19 cellular contexts compared by ENCODE assay signal in genomic region chr4:3724319-3725231, GRCh38. TPM values are rescaled to one million over a fixed set of nuclear protein-coding genes. Genes with fewer than 3 reads are reported as not detected.
A peak's percentile ranks its signal among the peaks of the same experiment; 100 is the strongest.
DNase-seq lines count a peak whose midpoint lies in the region; ATAC-seq and TF ChIP-seq lines count a peak whose summit lies in the region.
"Had no signal": no experiment of that assay in that cellular context is flagged by ENCODE, and none has a peak within 500 bp of the region (broad histone marks: within the 10 kb centered on the region; RNA-seq: fewer than 3 reads in every experiment).

No MANE protein-coding gene starts in this region.

- no peak overlapping the region for H3K4me2 ChIP-seq in mammary epithelial cell (ENCODE audit: insufficient read depth, low read depth, low read length)
- peak overlapping the region; percentile 54 for H3K4me2 ChIP-seq in neuronal stem cell (ENCODE audit: insufficient read depth, low read length, poor library complexity, severe bottlenecking)

- CTCF ChIA-PET in mammary epithelial cell (lab: Charles Lee; ENCODE audit: low non-redundant PET), result no interaction called here

- no peak overlapping the region for H3K9ac ChIP-seq in HUES48 (ENCODE audit: low read depth, low read length)
- H3K9ac ChIP-seq in mammary epithelial cell (ENCODE audit: insufficient read depth, low read length), result no peak overlapping the region
- peak overlapping the region; percentile 27 for H3K9ac ChIP-seq in neuronal stem cell (ENCODE audit: low read depth, low read length, poor library complexity)

- dilution Hi-C loops in mammary epithelial cell (cut with HindIII; ENCODE audit: low sequenced_read_pairs), result no loop called here

- no peak overlapping the region for H4K91ac ChIP-seq in neuronal stem cell (ENCODE audit: low read depth, low read length, poor library complexity)

- no peaks in the 10 kb centered on the region for H3K9me3 ChIP-seq in HUES48 (ENCODE audit: control insufficient read depth, insufficient read depth, low read length)
- peaks cover 10% of the 10 kb centered on the region for H3K9me3 ChIP-seq in mammary epithelial cell (replicated peaks; ENCODE audit: insufficient read depth, low read length)
- H3K9me3 ChIP-seq in neuronal stem cell (replicated peaks in 1 of 2; ENCODE audit: control insufficient read depth in 2 of 2, insufficient read depth in 1 of 2, low read depth in 1 of 2, low read length in 2 of 2), result peaks cover 0 to 3% of the 10 kb centered on the region in 2 donors
- no peaks in the 10 kb centered on the region for H3K9me3 ChIP-seq in transverse colon

- no peaks in the 10 kb centered on the region for H3K79me2 ChIP-seq in mammary epithelial cell (ENCODE audit: insufficient read depth, low read length)

- no peak for ATAC-seq in GM21526 (IDR thresholded peaks at IDR 0.05; ENCODE audit: low FRiP score, unreplicated experiment)
- ATAC-seq: activated naive CD4-positive, alpha-beta T cell treated with anti-CD3 and anti-CD28 coated beads, Interleukin-2, amount 50 U/mL, for 72 hours; sciatic nerve had no signal

- H3K36me3 ChIP-seq in HUES48 (ENCODE audit: control insufficient read depth, insufficient read depth, low read length) (no peaks in the 10 kb centered on the region), mammary epithelial cell (ENCODE audit: insufficient read depth, low read length) (no peaks in the 10 kb centered on the region), neuronal stem cell (replicated peaks in 1 of 2; ENCODE audit: control insufficient read depth in 2 of 2, insufficient read depth in 2 of 2, low read length in 2 of 2) (no peaks in the 10 kb centered on the region), transverse colon (no peaks in the 10 kb centered on the region)
- H3K36me3 ChIP-seq: esophagus muscularis mucosa had no signal

- H3K4me1 ChIP-seq in HUES48 (ENCODE audit: control insufficient read depth, insufficient read depth, low read length) (peaks cover 25% of the 10 kb centered on the region; the same call in 1 of the 2 replicates), mammary epithelial cell (ENCODE audit: insufficient read depth, low read length) (no peaks in the 10 kb centered on the region), neuronal stem cell (ENCODE audit: control insufficient read depth in 2 of 2, insufficient read depth in 1 of 2, low read depth in 1 of 2, low read length in 2 of 2) (peaks cover 0 to 35% of the 10 kb centered on the region in 2 donors), transverse colon (no peaks in the 10 kb centered on the region)
- H3K4me1 ChIP-seq: esophagus muscularis mucosa had no signal

- H2AFZ ChIP-seq in mammary epithelial cell (ENCODE audit: low read depth, low read length) (no peak overlapping the region), neuronal stem cell (ENCODE audit: low read length) (no peak overlapping the region)

- H3K4ac ChIP-seq in neuronal stem cell (ENCODE audit: low read length), result no peak overlapping the region

- H2BK120ac ChIP-seq in neuronal stem cell (ENCODE audit: low read depth, low read length), result no peak overlapping the region

- H3K27me3 ChIP-seq in HUES48 (ENCODE audit: control insufficient read depth, insufficient read depth, low read length) (peaks cover 35% of the 10 kb centered on the region), mammary epithelial cell (ENCODE audit: insufficient read depth, low read length) (peaks cover 3% of the 10 kb centered on the region), neuronal stem cell (ENCODE audit: control insufficient read depth in 3 of 3, insufficient read depth in 3 of 3, low read depth in 1 of 3, low read length in 3 of 3) (peaks cover 0 to 64% (median 30%) of the 10 kb centered on the region in 3 experiments), transverse colon (peaks cover 80% of the 10 kb centered on the region)

- peak; percentile 14 for DNase-seq in NCI-H748 (lab: John Stamatoyannopoulos, UW; ENCODE audit: unreplicated experiment)
- no peak for DNase-seq in NCI-H748 treated with DMSO at 0.1 percent for 48 hours (lab: John Stamatoyannopoulos, UW)
- DNase-seq in mammary epithelial cell, result peak; percentile 1
- no peak for DNase-seq in neuronal stem cell (ENCODE audit: low spot score)
- DNase-seq in transverse colon, result no peak
- DNase-seq in NCI-H2227 treated with DMSO at 0.1 percent for 48 hours (lab: John Stamatoyannopoulos, UW), result no peak
- DNase-seq: activated CD4-positive, alpha-beta T cell treated with anti-CD3 and anti-CD28 coated beads, Interleukin-2, amount 10 ng/mL, durations not matched to agents 24 days and 14 days; dorsolateral prefrontal cortex; GF-D8; kidney; NCI-H2107; NK-92 treated with Interleukin-12 subunit alpha and Interleukin-12 subunit beta, amount 100 ng/mL, for 24 hours; SHP77 treated with DMSO at 0.1 percent for 48 hours; T-helper 9 cell had no signal

- H3K79me1 ChIP-seq in neuronal stem cell (ENCODE audit: low read depth, low read length), result no peaks in the 10 kb centered on the region

- peak overlapping the region; percentile 78 for H3K18ac ChIP-seq in neuronal stem cell (ENCODE audit: low read length)

- H3K23ac ChIP-seq in neuronal stem cell (ENCODE audit: low read depth, low read length, poor library complexity), result peak overlapping the region; percentile 60

- H4K8ac ChIP-seq in neuronal stem cell (ENCODE audit: low read depth, low read length), result no peak overlapping the region

- H3K14ac ChIP-seq in neuronal stem cell (ENCODE audit: low read length), result no peak overlapping the region

- 8% methylated on average over 19 of the region's 44 CpGs for WGBS in mammary epithelial cell (ENCODE audit: low coverage, missing lambda C conversion rate)
- WGBS in neuronal stem cell (ENCODE audit: extremely low coverage in 2 of 2, insufficient read length in 2 of 2, insufficient replicate concordance in 1 of 2), 2 donors, result no CpG with 5 or more reads among the region's 44 CpGs
- 10 to 11% methylated on average over 2 to 40 of the region's 44 CpGs for WGBS in transverse colon (ENCODE audit: low coverage in 1 of 2), 2 donors

- no peaks in the 10 kb centered on the region for H4K20me1 ChIP-seq in mammary epithelial cell (ENCODE audit: insufficient read depth, low read length)

- H2BK15ac ChIP-seq in neuronal stem cell (ENCODE audit: low read length), result peak overlapping the region; percentile 23

- intact Hi-C loops in mammary epithelial cell (cut with micrococcal nuclease) (no loop called here), transverse colon (cut with DNase I; ENCODE audit: low total_unique reads) (no loop called here)

- peak overlapping the region; percentile 88 for H2AK5ac ChIP-seq in neuronal stem cell (ENCODE audit: low read depth, low read length)

- TF ChIP-seq POLR2A in transverse colon (IDR thresholded peaks at IDR 0.05), result no peak

- no peak for TF ChIP-seq EP300 in transverse colon (IDR thresholded peaks at IDR 0.05; ENCODE audit: low read depth)

- H2BK5ac ChIP-seq in neuronal stem cell (ENCODE audit: low read length), result no peak overlapping the region

- H3K4me3 ChIP-seq in HUES48 (ENCODE audit: low read depth, low read length) (peak overlapping the region; percentile 47), mammary epithelial cell (replicated peaks in 1 of 3; ENCODE audit: insufficient read depth in 1 of 3, low read depth in 2 of 3, low read length in 3 of 3) (no peak overlapping the region), neuronal stem cell (ENCODE audit: low read length in 2 of 2) (no peak overlapping the region), transverse colon (no peak overlapping the region)
- H3K4me3 ChIP-seq: dorsolateral prefrontal cortex, esophagus muscularis mucosa had no signal

- TF ChIP-seq CTCF in mammary epithelial cell (conservative IDR thresholded peaks at IDR 0.05 in 1 of 2, IDR thresholded peaks at IDR 0.05 in 1 of 2; ENCODE audit: extremely low read depth in 1 of 2, insufficient read depth in 1 of 2, low read depth in 1 of 2, low read length in 2 of 2) (no peak), transverse colon (IDR thresholded peaks at IDR 0.05) (no peak)

- peak overlapping the region; percentile 60 for H2BK12ac ChIP-seq in neuronal stem cell (ENCODE audit: low read length)

- no TSS peak for BruUV-seq in mammary epithelial cell (replicated peaks; lab: Mats Ljungman, UMichigan)

- H3K27ac ChIP-seq in HUES48 (ENCODE audit: low read depth, low read length) (no peak overlapping the region), mammary epithelial cell (ENCODE audit: insufficient read depth, low read depth, low read length) (no peak overlapping the region), neuronal stem cell (replicated peaks; ENCODE audit: low read length) (no peak overlapping the region), transverse colon (no peak overlapping the region)
- H3K27ac ChIP-seq: dorsolateral prefrontal cortex, esophagus muscularis mucosa had no signal

- in situ Hi-C loops in mammary epithelial cell (cut with MboI; ENCODE audit: low sequenced_read_pairs in 2 of 2), result no loop called here
- in situ Hi-C loops in transverse colon (cut with MboI; ENCODE audit: low pct_ligation_motif_present in 1 of 4, low pct_unique_long_range_greater_than_20kb in 1 of 4, low sequenced_read_pairs in 3 of 4), result no loop called here

RNA-seq across cellular contexts. Expression of gene ADRA2C, which starts 41.6 kb away (rescaled TPM):
- total RNA-seq in mammary epithelial cell (under 1 TPM in 1 of 2 donors, not detected in 1; 0.50 TPM), transverse colon (1 to 10 TPM in 2 of 4 donors, under 1 TPM in 1, not detected in 1; 0.96 to 1.6 (median 1.1) TPM)
- polyA plus RNA-seq in mammary epithelial cell, result 0.03 TPM
- not detected for polyA minus RNA-seq in mammary epithelial cell
- polyA plus RNA-seq in neuronal stem cell (2013, experiment 1 of 2), result 7.7 TPM
- polyA plus RNA-seq in neuronal stem cell (2013, experiment 2 of 2), result 7.2 TPM
- total RNA-seq: activated CD4-positive, alpha-beta T cell treated with anti-CD3 and anti-CD28 coated beads, Interleukin-2, amount 10 ng/mL, durations not matched to agents 24 days and 14 days had no signal

Comparison
In these comparisons a context has a peak if more than half of its experiments do, and no peak if none do; other contexts are left out.
1. DNase-seq: peak in NCI-H748 (single experiment) and mammary epithelial cell (single experiment); none in NCI-H748 treated with DMSO at 0.1 percent for 48 hours (single experiment), neuronal stem cell (single experiment), transverse colon (single experiment) and NCI-H2227 treated with DMSO at 0.1 percent for 48 hours (single experiment).